ENCODE assay signal across 8 cellular contexts in the genomic region with DNA sequence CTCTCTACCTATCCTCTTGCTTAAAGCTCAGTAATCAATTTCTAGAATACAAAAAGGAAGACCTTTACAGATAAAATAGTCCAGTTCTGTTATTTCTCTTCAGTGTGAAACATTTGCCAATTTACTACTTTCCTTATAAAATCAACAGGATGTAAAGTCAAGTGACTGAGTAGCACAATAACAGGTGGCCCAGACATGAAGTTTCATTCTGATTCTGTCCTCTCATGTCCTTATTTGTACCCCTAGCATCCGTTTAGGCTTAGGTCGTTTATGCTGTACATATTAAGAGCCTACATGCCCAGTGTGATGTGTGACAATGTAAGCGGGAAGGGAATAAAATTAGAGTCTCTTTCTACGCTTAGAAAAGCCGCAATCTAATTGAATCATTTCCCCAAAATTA. TPM values are rescaled to one million over a fixed set of nuclear protein-coding genes. Genes with fewer than 3 reads are reported as not detected.
DNase-seq lines count a peak whose midpoint lies in the region; ATAC-seq, FAIRE-seq and TF ChIP-seq lines count a peak whose summit lies in the region.

No MANE protein-coding gene starts in this region.

- intact Hi-C loops in activated CD8-positive, alpha-beta T cell treated with anti-CD3 and anti-CD28 coated beads for 36 hours (cut with micrococcal nuclease) = no loop called here

- CTCF ChIA-PET in activated CD8-positive, alpha-beta T cell treated with anti-CD3 and anti-CD28 coated beads for 36 hours (lab: Charles Lee) = interaction anchor here (1.4 to 1.9 kb wide), 2 partner anchors 12 to 60 kb away, joined by 4 to 5 read pairs; no protein-coding TSS in a partner anchor

- TF ChIP-seq POLR2A in H54 (IDR thresholded peaks at IDR 0.05; ENCODE audit: low read depth, low read length) = no peak

- H3K27me3 Mint-ChIP-seq in activated naive CD4-positive, alpha-beta T cell treated with anti-CD3 and anti-CD28 coated beads, Interleukin-2, amount 50 U/mL, for 24 hours = no peaks in the 10 kb centered on the region
- H3K27me3 Mint-ChIP-seq in activated CD8-positive, alpha-beta T cell treated with anti-CD3 and anti-CD28 coated beads for 36 hours = no peaks in the 10 kb centered on the region
- no peaks in the 10 kb centered on the region for H3K27me3 Mint-ChIP-seq in type B pancreatic cell

- no peak overlapping the region for H3K4me3 ChIP-seq in thymus (ENCODE audit: low read length)

- H3K9me3 Mint-ChIP-seq in activated naive CD4-positive, alpha-beta T cell treated with anti-CD3 and anti-CD28 coated beads, Interleukin-2, amount 50 U/mL, for 24 hours = no peaks in the 10 kb centered on the region
- H3K9me3 Mint-ChIP-seq in activated CD8-positive, alpha-beta T cell treated with anti-CD3 and anti-CD28 coated beads for 36 hours = peaks cover 7% of the 10 kb centered on the region
- no peaks in the 10 kb centered on the region for H3K9me3 Mint-ChIP-seq in type B pancreatic cell

- FAIRE-seq in H54 (lab: Jason Lieb, UNC) = no peak

- H3K9me3 ChIP-seq in thymus (ENCODE audit: control insufficient read depth) = no peaks in the 10 kb centered on the region

- TF ChIP-seq CTCF in activated CD8-positive, alpha-beta T cell treated with anti-CD3 and anti-CD28 coated beads for 36 hours (IDR thresholded peaks at IDR 0.05) = no peak
- TF ChIP-seq CTCF in type B pancreatic cell (conservative IDR thresholded peaks at IDR 0.05) = no peak

- peaks cover 92% of the 10 kb centered on the region for H3K4me1 Mint-ChIP-seq in activated naive CD4-positive, alpha-beta T cell treated with anti-CD3 and anti-CD28 coated beads, Interleukin-2, amount 50 U/mL, for 24 hours
- peaks cover 88% of the 10 kb centered on the region for H3K4me1 Mint-ChIP-seq in activated CD8-positive, alpha-beta T cell treated with anti-CD3 and anti-CD28 coated beads for 36 hours (ENCODE audit: low read depth)
- H3K4me1 Mint-ChIP-seq in type B pancreatic cell (ENCODE audit: unreplicated experiment) = peaks cover 20% of the 10 kb centered on the region

- no peaks in the 10 kb centered on the region for H3K36me3 ChIP-seq in thymus (ENCODE audit: control insufficient read depth, insufficient read depth)

- peaks cover 11% of the 10 kb centered on the region for H3K36me3 Mint-ChIP-seq in activated naive CD4-positive, alpha-beta T cell treated with anti-CD3 and anti-CD28 coated beads, Interleukin-2, amount 50 U/mL, for 24 hours
- H3K36me3 Mint-ChIP-seq in activated CD8-positive, alpha-beta T cell treated with anti-CD3 and anti-CD28 coated beads for 36 hours (ENCODE audit: low read depth) = peaks cover 35% of the 10 kb centered on the region
- H3K36me3 Mint-ChIP-seq in type B pancreatic cell = peaks cover 37% of the 10 kb centered on the region

- peak overlapping the region; percentile 42 for H3K27ac ChIP-seq in thymus (ENCODE audit: low read depth)

- peak overlapping the region; percentile 85 for H3K27ac Mint-ChIP-seq in activated naive CD4-positive, alpha-beta T cell treated with anti-CD3 and anti-CD28 coated beads, Interleukin-2, amount 50 U/mL, for 24 hours
- peak overlapping the region; percentile 71 for H3K27ac Mint-ChIP-seq in activated CD8-positive, alpha-beta T cell treated with anti-CD3 and anti-CD28 coated beads for 36 hours
- H3K27ac Mint-ChIP-seq in type B pancreatic cell = no peak overlapping the region

- no peak for DNase-seq in activated naive CD4-positive, alpha-beta T cell (lab: John Stamatoyannopoulos, UW)
- DNase-seq in activated CD8-positive, alpha-beta T cell treated with anti-CD3 and anti-CD28 coated beads for 36 hours = peak; percentile 43
- DNase-seq in type B pancreatic cell (ENCODE audit: extremely low spot score, unreplicated experiment) = no peak
- no peak for DNase-seq in H54 (ENCODE audit: insufficient read length, low spot score)
- no peak for DNase-seq in hypothalamus (lab: John Stamatoyannopoulos, UW)

- ATAC-seq in HG02938 (IDR thresholded peaks at IDR 0.05; ENCODE audit: unreplicated experiment) = peak; percentile 96
- peak; percentile 93 for ATAC-seq in activated CD8-positive, alpha-beta T cell treated with anti-CD3 and anti-CD28 coated beads for 36 hours

- 55% methylated on average over 5 of the region's 5 CpGs for WGBS in thymus

- POLR2A ChIA-PET in activated CD8-positive, alpha-beta T cell treated with anti-CD3 and anti-CD28 coated beads for 36 hours (lab: Charles Lee) = interaction anchor here (1.1 to 6.4 kb wide), 3 partner anchors 12 to 67 kb away, joined by 3 to 49 read pairs (median 8); no protein-coding TSS in a partner anchor

- no peaks in the 10 kb centered on the region for H3K27me3 ChIP-seq in thymus (ENCODE audit: control insufficient read depth, insufficient read depth)

- peak overlapping the region; percentile 45 for H3K4me3 Mint-ChIP-seq in activated naive CD4-positive, alpha-beta T cell treated with anti-CD3 and anti-CD28 coated beads, Interleukin-2, amount 50 U/mL, for 24 hours
- H3K4me3 Mint-ChIP-seq in activated CD8-positive, alpha-beta T cell treated with anti-CD3 and anti-CD28 coated beads for 36 hours = peak overlapping the region; percentile 7
- no peak overlapping the region for H3K4me3 Mint-ChIP-seq in type B pancreatic cell

- H3K4me1 ChIP-seq in thymus (ENCODE audit: control insufficient read depth, insufficient read depth, low read length) = peaks cover 18% of the 10 kb centered on the region

RNA-seq across cellular contexts. Expression of a gene that starts 29.2 kb away (rescaled TPM):
- total RNA-seq in activated CD8-positive, alpha-beta T cell treated with anti-CD3 and anti-CD28 coated beads for 36 hours = 10 to 100 TPM; 33.0 to 33.9 TPM
- 35.2 TPM for polyA plus RNA-seq in thymus
- total RNA-seq in type B pancreatic cell (ENCODE audit: low replicate concordance) = 42.4 and 47.1 TPM in 2 replicates
